ENCODE assay signal across 9 cellular contexts in genomic region chr17:63478814-63479494, GRCh38. TPM values are rescaled to one million over a fixed set of nuclear protein-coding genes. Genes with fewer than 3 reads are reported as not detected.
DNase-seq lines count a peak whose midpoint lies in the region; ATAC-seq and TF ChIP-seq lines count a peak whose summit lies in the region.
"Had no signal": no experiment of that assay in that cellular context is flagged by ENCODE, and none has a peak within 500 bp of the region (broad histone marks: within the 10 kb centered on the region; RNA-seq: fewer than 3 reads in every experiment).

No MANE protein-coding gene starts in this region.

- TF ChIP-seq RAD21 in liver (IDR thresholded peaks at IDR 0.05): peak; percentile 80 to 90

- no peaks in the 10 kb centered on the region for H3K36me3 ChIP-seq in liver (ENCODE audit: control insufficient read depth in 4 of 4, insufficient read depth in 3 of 4, low read depth in 1 of 4, low read length in 3 of 4)

- no peak overlapping the region for H3K4me3 ChIP-seq in liver (ENCODE audit: low read depth in 1 of 3, low read length in 3 of 3)

- peak; percentile 67 for ATAC-seq in HG02885 (IDR thresholded peaks at IDR 0.05; ENCODE audit: poor library complexity, unreplicated experiment)
- ATAC-seq in GM21737 (IDR thresholded peaks at IDR 0.05; ENCODE audit: unreplicated experiment): no peak

- H3K4me1 ChIP-seq in liver (ENCODE audit: control insufficient read depth in 4 of 4, insufficient read depth in 4 of 4, low read length in 3 of 4): peaks cover 5 to 16% (median 10%) of the 10 kb centered on the region in 4 donors

- TF ChIP-seq CTCF in GM12874 (IDR thresholded peaks at IDR 0.05; ENCODE audit: insufficient read depth, low read depth, low read length) (peak; percentile 88), liver (IDR thresholded peaks at IDR 0.05; ENCODE audit: low read depth, low read length, missing input control) (peak; percentile 77)

- H3K9ac ChIP-seq in liver (ENCODE audit: low read depth in 1 of 2, low read length in 2 of 2): no peak overlapping the region

- 45% methylated on average over 16 of the region's 16 CpGs for WGBS in liver

- no peaks in the 10 kb centered on the region for H3K9me3 ChIP-seq in liver (ENCODE audit: control insufficient read depth in 4 of 4, low read length in 3 of 4)

- no peak overlapping the region for H3K27ac ChIP-seq in liver (ENCODE audit: low read depth in 1 of 2, low read length in 2 of 2)

- DNase-seq in NCI-H460 (ENCODE audit: extremely low read depth, low read depth) (peak; percentile 73), dedifferentiated amniotic fluid mesenchymal stem cell (ENCODE audit: extremely low spot score) (peak; percentile 71)
- DNase-seq in activated CD4-positive, alpha-beta T cell treated with anti-CD3 and anti-CD28 coated beads for 4 hours: peak; percentile 73 to 76
- peak; percentile 73 to 74 for DNase-seq in stimulated activated CD4-positive, alpha-beta T cell treated with anti-CD3 and anti-CD28 coated beads, Interleukin-4, amount 100 ng/mL, for 48 hours (ENCODE audit: low read depth in 2 of 2)

- H3K27me3 ChIP-seq in liver (ENCODE audit: control insufficient read depth in 4 of 4, insufficient read depth in 4 of 4, low read length in 3 of 4): peaks cover 0 to 8% (median 4%) of the 10 kb centered on the region in 4 donors

TF ChIP-seq in liver, 16 proteins besides CTCF, POLR2A, EP300 and RAD21:
- TF ChIP-seq ZBTB33 (IDR thresholded peaks at IDR 0.05): no peak
- TF ChIP-seq FOXA1 (IDR thresholded peaks at IDR 0.05): no peak
- TF ChIP-seq, protein P1, sequence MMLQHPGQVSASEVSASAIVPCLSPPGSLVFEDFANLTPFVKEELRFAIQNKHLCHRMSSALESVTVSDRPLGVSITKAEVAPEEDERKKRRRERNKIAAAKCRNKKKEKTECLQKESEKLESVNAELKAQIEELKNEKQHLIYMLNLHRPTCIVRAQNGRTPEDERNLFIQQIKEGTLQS (IDR thresholded peaks at IDR 0.05): no peak
- no peak for TF ChIP-seq HNF4G (IDR thresholded peaks at IDR 0.05)
- no peak for TF ChIP-seq RXRA (IDR thresholded peaks at IDR 0.05)
- TF ChIP-seq YY1 (IDR thresholded peaks at IDR 0.05): no peak
- TF ChIP-seq SP1 (IDR thresholded peaks at IDR 0.05): no peak
- no peak for TF ChIP-seq REST (IDR thresholded peaks at IDR 0.05)
- no peak for TF ChIP-seq FOXA2 (IDR thresholded peaks at IDR 0.05)
- TF ChIP-seq GABPA (IDR thresholded peaks at IDR 0.05 in 1 of 2, conservative IDR thresholded peaks at IDR 0.05 in 1 of 2): no peak

RNA-seq across cellular contexts. Expression of gene ACE, which starts 2.1 kb away (rescaled TPM):
- 0.22 TPM in 1 of 2 replicates, not detected in the other for total RNA-seq in NCI-H460 (2014; rRNA removed; shearing (Covaris generic))
- polyA plus RNA-seq in NCI-H460 (2014; cell fraction: nucleus; rRNA removed): not detected in 2 replicates
- total RNA-seq in liver: 1 to 10 TPM; 2.1 to 6.9 TPM
- polyA plus RNA-seq in liver: 1 to 10 TPM; 1.1 to 2.7 TPM

RNA-seq across cellular contexts. Expression of gene CYB561, which starts 32.8 kb away (rescaled TPM):
- 15.4 and 17.4 TPM in 2 replicates for total RNA-seq in NCI-H460 (2014; rRNA removed; shearing (Covaris generic))
- 40.0 and 45.4 TPM in 2 replicates for polyA plus RNA-seq in NCI-H460 (2014; cell fraction: nucleus; rRNA removed)
- 10 to 100 TPM in 1 of 2 donors, under 1 TPM in 1; 0.93 to 18.5 TPM for total RNA-seq in liver
- polyA plus RNA-seq in liver: 10 to 100 TPM in 1 of 2 donors, 1 to 10 TPM in 1; 9.5 to 16.3 TPM

RNA-seq across cellular contexts. Expression of gene KCNH6, which starts 44.2 kb away (rescaled TPM):
- not detected in 2 replicates for total RNA-seq in NCI-H460 (2014; rRNA removed; shearing (Covaris generic))
- polyA plus RNA-seq in NCI-H460 (2014; cell fraction: nucleus; rRNA removed): 0.05 TPM in 1 of 2 replicates, not detected in the other
- under 1 TPM in 1 of 2 donors, not detected in 1; 0.09 TPM for total RNA-seq in liver
- polyA plus RNA-seq in liver: not detected
- total RNA-seq: urinary bladder had no signal
- polyA plus RNA-seq: urinary bladder had no signal
